26 cellular contexts compared by ENCODE assay signal in the genomic region with DNA sequence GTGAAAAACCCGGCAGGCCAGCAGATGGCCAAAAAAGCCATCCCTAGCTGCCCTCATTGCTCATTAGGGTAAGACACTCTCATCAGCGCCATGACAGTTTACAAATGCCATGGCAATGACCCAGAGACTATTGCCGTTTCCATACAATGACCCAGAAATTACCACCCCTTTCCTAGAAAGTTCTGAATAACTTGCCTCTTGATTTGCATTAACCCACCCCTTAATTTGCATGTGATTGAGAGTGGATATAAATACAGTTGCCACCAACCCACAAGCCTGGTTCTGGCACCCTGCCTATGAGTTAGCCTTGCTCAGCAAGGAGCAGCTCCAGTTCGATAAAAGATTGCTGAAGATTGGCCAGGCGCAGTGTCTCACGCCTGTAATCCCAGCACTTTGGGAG. TPM values are rescaled to one million over a fixed set of nuclear protein-coding genes. Genes with fewer than 3 reads are reported as not detected.
"Had no signal": no experiment of that assay in that cellular context is flagged by ENCODE, and none has a peak within 500 bp of the region (broad histone marks: within the 10 kb centered on the region; RNA-seq: fewer than 3 reads in every experiment).

No MANE protein-coding gene starts in this region.

- H3K9ac ChIP-seq: neural progenitor cell had no signal

- DNase-seq: activated CD4-positive, alpha-beta memory T cell treated with anti-CD3 and anti-CD28 coated beads, Interleukin-2, amount 10 ng/mL, durations not matched to agents 7 days and 5 days; activated CD4-positive, alpha-beta T cell treated with anti-CD3 and anti-CD28 coated beads, Interleukin-2, amount 10 ng/mL, durations not matched to agents 24 days and 14 days; activated effector memory CD4-positive, alpha-beta T cell treated with anti-CD3 and anti-CD28 coated beads, Interleukin-2, amount 50 U/mL, for 16 hours; activated naive CD4-positive, alpha-beta T cell treated with anti-CD3 and anti-CD28 coated beads, Interleukin-2, amount 10 ng/mL, durations not matched to agents 7 days and 5 days; heart left ventricle; islet precursor cell; left cardiac atrium; mesenchymal stem cell; naive thymus-derived CD8-positive, alpha-beta T cell; stimulated activated CD4-positive, alpha-beta T cell treated with anti-CD3 and anti-CD28 coated beads, Interleukin-12 subunit alpha, Interleukin-12 subunit beta, amount 100 ng/mL, for 4 hours; stimulated activated CD4-positive, alpha-beta T cell treated with anti-CD3 and anti-CD28 coated beads, Interleukin-4, amount 100 ng/mL, for 4 hours; stimulated activated naive CD8-positive, alpha-beta T cell treated with anti-CD3 and anti-CD28 coated beads, Interleukin-15, amount 100 ng/mL, for 72 hours had no signal

- H3K27ac ChIP-seq: body of pancreas, cardiac muscle cell, heart left ventricle, neural progenitor cell, prostate gland, tibial nerve, VCaP had no signal

- H3K4me2 ChIP-seq: neural progenitor cell had no signal

- H3K4me3 ChIP-seq: body of pancreas, cardiac muscle cell, heart left ventricle, mucosa of descending colon, neural progenitor cell, prostate gland, tibial nerve had no signal

- H3K27me3 ChIP-seq: body of pancreas, cardiac muscle cell, neural progenitor cell, tibial nerve had no signal

- H3K4me1 ChIP-seq: heart left ventricle, neural progenitor cell, tibial nerve had no signal

- H3K9me3 ChIP-seq: body of pancreas, heart left ventricle, mucosa of descending colon, prostate gland, tibial nerve had no signal

- H3K36me3 ChIP-seq: cardiac muscle cell, heart left ventricle, neural progenitor cell, prostate gland, tibial nerve had no signal

RNA-seq across cellular contexts. Expression of gene C16orf54, which starts 16.1 kb away (rescaled TPM):
- total RNA-seq: cardiac muscle cell, chondrocyte, epithelial cell of proximal tubule, fibroblast of villous mesenchyme had no signal
- polyA plus RNA-seq: cardiac muscle cell had no signal

RNA-seq across cellular contexts. Expression of gene ZG16, which starts 16.2 kb away (rescaled TPM):
- total RNA-seq: activated CD4-positive, alpha-beta memory T cell treated with anti-CD3 and anti-CD28 coated beads, Interleukin-2, amount 10 ng/mL, durations not matched to agents 7 days and 5 days; activated CD4-positive, alpha-beta T cell treated with anti-CD3 and anti-CD28 coated beads, Interleukin-2, amount 10 ng/mL, durations not matched to agents 24 days and 14 days; cardiac muscle cell; chondrocyte; epithelial cell of proximal tubule; fibroblast of villous mesenchyme; heart left ventricle; left cardiac atrium; lower leg skin; naive thymus-derived CD8-positive, alpha-beta T cell; omental fat pad; prostate gland; T-helper 2 cell treated with Interferon-gamma antibody and Interleukin-4, amounts not matched to agents 100 ng/mL and 5 ng/mL, for 36 hours; tibial nerve; urinary bladder had no signal
- polyA plus RNA-seq: cardiac muscle cell; naive thymus-derived CD8-positive, alpha-beta T cell; urinary bladder had no signal
